In the genomic region with DNA sequence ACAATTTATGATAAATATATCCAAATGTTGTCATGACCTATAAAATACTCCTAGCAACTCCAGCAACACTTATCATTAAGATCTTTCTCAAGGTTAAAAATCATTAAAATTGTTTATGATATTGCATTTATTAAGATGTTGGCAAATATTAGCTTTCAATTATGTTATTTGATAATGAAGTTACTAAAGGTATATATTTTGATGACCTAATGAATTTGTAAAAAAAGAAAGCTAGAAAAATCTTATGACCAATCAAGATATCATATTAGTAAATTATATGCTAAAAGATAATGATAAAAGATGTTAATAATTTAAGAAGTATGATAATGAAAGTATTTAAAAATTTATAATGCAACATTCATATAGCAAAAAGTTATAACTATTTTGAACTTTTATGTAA, we compare ENCODE assay signal across 24 cellular contexts.
"Had no signal": no experiment of that assay in that cellular context is flagged by ENCODE, and none has a peak within 500 bp of the region (broad histone marks: within the 10 kb centered on the region; RNA-seq: fewer than 3 reads in every experiment).

No MANE protein-coding gene starts in this region.

- H3K9ac ChIP-seq: SK-N-SH had no signal

- H3K27ac ChIP-seq: WERI-Rb-1 had no signal

- ATAC-seq: activated CD4-positive, alpha-beta T cell treated with anti-CD3 and anti-CD28 coated beads for 36 hours; activated T-helper 17 cell treated with anti-CD3 and anti-CD28 coated beads, Interleukin-2, amount 50 U/mL, for 72 hours; Right ventricle myocardium inferior had no signal

- H3K4me2 ChIP-seq: SK-N-SH had no signal

- DNase-seq: activated CD4-positive, alpha-beta memory T cell treated with anti-CD3 and anti-CD28 coated beads, Interleukin-2, amount 10 ng/mL, durations not matched to agents 7 days and 5 days; activated CD4-positive, alpha-beta T cell treated with anti-CD3 and anti-CD28 coated beads for 36 hours; activated CD4-positive, alpha-beta T cell treated with anti-CD3 and anti-CD28 coated beads, Interleukin-2, amount 50 U/mL, for 1 hour; activated gamma-delta T cell; activated naive CD4-positive, alpha-beta T cell treated with anti-CD3 and anti-CD28 coated beads for 36 hours; activated T-cell treated with anti-CD3 and anti-CD28 coated beads for 4 hours; activated T-cell treated with anti-CD3 and anti-CD28 coated beads, Interleukin-2, amount 50 U/mL, for 48 hours; amygdala; NCI-H1092; NCI-H1417 treated with DMSO at 0.1 percent for 48 hours; NCI-H1694; NCI-H2029; NCI-H2107; NCI-H2171 treated with DMSO at 0.1 percent for 48 hours; NCI-H226; NCI-H526; NCI-H82; RPMI8226; SK-N-SH; T-helper 1 cell; WERI-Rb-1 had no signal

- H3K9me3 ChIP-seq: SK-N-SH had no signal

- H3K36me3 ChIP-seq: WERI-Rb-1 had no signal

- FAIRE-seq: astrocyte had no signal
